Comparison of ENCODE assay signal across 11 cellular contexts in genomic region chr7:8277394-8277982, GRCh38. TPM values are rescaled to one million over a fixed set of nuclear protein-coding genes. Genes with fewer than 3 reads are reported as not detected.
DNase-seq lines count a peak whose midpoint lies in the region; ATAC-seq and TF ChIP-seq lines count a peak whose summit lies in the region.
"Had no signal": no experiment of that assay in that cellular context is flagged by ENCODE, and none has a peak within 500 bp of the region (broad histone marks: within the 10 kb centered on the region; RNA-seq: fewer than 3 reads in every experiment).

No MANE protein-coding gene starts in this region.

- H3K36me3 ChIP-seq in Panc1 (ENCODE audit: control insufficient read depth, insufficient read depth, low read length) = no peaks in the 10 kb centered on the region

- CTCF ChIA-PET in HEK293T (lab: Yijun Ruan, JAX) = interaction anchor here (1.0 kb wide), 1 partner anchor 9 kb away, joined by 4 read pairs; no protein-coding TSS in a partner anchor
- CTCF ChIA-PET in Panc1 (lab: Charles Lee) = interaction anchor here (1.0 kb wide), 1 partner anchor 19 kb away, joined by 5 read pairs; no protein-coding TSS in a partner anchor

- peak; percentile 71 for TF ChIP-seq CTCF in Panc1 (IDR thresholded peaks at IDR 0.05)

- intact Hi-C loops in Panc1 (cut with micrococcal nuclease; ENCODE audit: unreplicated experiment) = loop anchor here (10.0 kb wide), 1 partner anchor 87 kb away; no protein-coding TSS in a partner anchor

- no peak overlapping the region for H3K4me3 Mint-ChIP-seq in activated T-helper 17 cell treated with anti-CD3 and anti-CD28 coated beads, Interleukin-2, amount 50 U/mL, for 72 hours
- H3K4me3 Mint-ChIP-seq in activated naive CD8-positive, alpha-beta T cell treated with anti-CD3 and anti-CD28 coated beads, Interleukin-2, amount 50 U/mL, for 24 hours = no peak overlapping the region
- H3K4me3 Mint-ChIP-seq: brain; natural killer cell treated with Interleukin-12 subunit alpha and Interleukin-12 subunit beta and Interleukin-15 and Interleukin-18, amount 100 ng/mL, for 72 hours had no signal

- peak; percentile 74 for ATAC-seq in Panc1
- no peak for ATAC-seq in activated T-helper 17 cell treated with anti-CD3 and anti-CD28 coated beads, Interleukin-2, amount 50 U/mL, for 72 hours (replicated peaks)
- ATAC-seq in activated naive CD8-positive, alpha-beta T cell treated with anti-CD3 and anti-CD28 coated beads, Interleukin-2, amount 50 U/mL, for 24 hours = no peak
- ATAC-seq: natural killer cell treated with Interleukin-12 subunit alpha and Interleukin-12 subunit beta and Interleukin-15 and Interleukin-18, amount 100 ng/mL, for 72 hours had no signal

- POLR2A ChIA-PET in HEK293T (lab: Yijun Ruan, JAX) (interaction anchor here (1.0 kb wide), 1 partner anchor 16 kb away, joined by 3 read pairs; the partner anchor contains the start of gene ICA1), Panc1 (lab: Charles Lee) (interaction anchor here (0.7 kb wide), 1 partner anchor 111 kb away, joined by 6 read pairs; no protein-coding TSS in a partner anchor)

- H3K36me3 Mint-ChIP-seq in activated T-helper 17 cell treated with anti-CD3 and anti-CD28 coated beads, Interleukin-2, amount 50 U/mL, for 72 hours (ENCODE audit: low read depth) = no peaks in the 10 kb centered on the region
- H3K36me3 Mint-ChIP-seq in activated naive CD8-positive, alpha-beta T cell treated with anti-CD3 and anti-CD28 coated beads, Interleukin-2, amount 50 U/mL, for 24 hours (ENCODE audit: low read depth) = no peaks in the 10 kb centered on the region
- H3K36me3 Mint-ChIP-seq: brain; natural killer cell treated with Interleukin-12 subunit alpha and Interleukin-12 subunit beta and Interleukin-15 and Interleukin-18, amount 100 ng/mL, for 72 hours had no signal

- H3K27ac ChIP-seq in Panc1 (ENCODE audit: low read length) = no peak overlapping the region

- H3K27me3 ChIP-seq in Panc1 (ENCODE audit: control insufficient read depth, insufficient read depth, low read length) = peaks cover 19% of the 10 kb centered on the region

- no peaks in the 10 kb centered on the region for H3K4me1 Mint-ChIP-seq in activated T-helper 17 cell treated with anti-CD3 and anti-CD28 coated beads, Interleukin-2, amount 50 U/mL, for 72 hours
- H3K4me1 Mint-ChIP-seq in activated naive CD8-positive, alpha-beta T cell treated with anti-CD3 and anti-CD28 coated beads, Interleukin-2, amount 50 U/mL, for 24 hours = no peaks in the 10 kb centered on the region
- H3K4me1 Mint-ChIP-seq: brain had no signal

- H3K9me3 ChIP-seq in Panc1 (ENCODE audit: control insufficient read depth, insufficient read depth, low read depth, low read length) = no peaks in the 10 kb centered on the region

- no peak overlapping the region for H3K4me3 ChIP-seq in Panc1 (ENCODE audit: low read depth in 2 of 2, low read length in 2 of 2)

- H3K4me1 ChIP-seq in Panc1 (ENCODE audit: control insufficient read depth, insufficient read depth, low read length) = no peaks in the 10 kb centered on the region

- no TSS peak for BruUV-seq in Panc1 (replicated peaks; lab: Mats Ljungman, UMichigan)

- H3K9me3 Mint-ChIP-seq in activated T-helper 17 cell treated with anti-CD3 and anti-CD28 coated beads, Interleukin-2, amount 50 U/mL, for 72 hours = no peaks in the 10 kb centered on the region
- H3K9me3 Mint-ChIP-seq in activated naive CD8-positive, alpha-beta T cell treated with anti-CD3 and anti-CD28 coated beads, Interleukin-2, amount 50 U/mL, for 24 hours = no peaks in the 10 kb centered on the region
- H3K9me3 Mint-ChIP-seq: natural killer cell treated with Interleukin-12 subunit alpha and Interleukin-12 subunit beta and Interleukin-15 and Interleukin-18, amount 100 ng/mL, for 72 hours had no signal

- H3K27me3 Mint-ChIP-seq in activated T-helper 17 cell treated with anti-CD3 and anti-CD28 coated beads, Interleukin-2, amount 50 U/mL, for 72 hours = peaks cover 6% of the 10 kb centered on the region
- H3K27me3 Mint-ChIP-seq in activated naive CD8-positive, alpha-beta T cell treated with anti-CD3 and anti-CD28 coated beads, Interleukin-2, amount 50 U/mL, for 24 hours = peaks cover 3% of the 10 kb centered on the region

- DNase-seq in D341Med (ENCODE audit: low spot score) (peak; percentile 53), HEK293T (ENCODE audit: extremely low spot score) (peak; percentile 48), Panc1 (ENCODE audit: low read depth, low spot score) (peak; percentile 24), iPS-NIHi7 (ENCODE audit: extremely low spot score) (peak; percentile 74), hypothalamus (lab: John Stamatoyannopoulos, UW) (no peak), activated gamma-delta T cell treated with Interleukin-2 at 50 U/mL for 16 hours (no peak)
- DNase-seq in activated naive CD8-positive, alpha-beta T cell treated with anti-CD3 and anti-CD28 coated beads, Interleukin-2, amount 50 U/mL, for 24 hours = no peak
- DNase-seq: stimulated activated CD4-positive, alpha-beta T cell treated with anti-CD3 and anti-CD28 coated beads, Interleukin-4, amount 100 ng/mL, for 1 hour had no signal

- no peak overlapping the region for H3K27ac Mint-ChIP-seq in activated T-helper 17 cell treated with anti-CD3 and anti-CD28 coated beads, Interleukin-2, amount 50 U/mL, for 72 hours
- H3K27ac Mint-ChIP-seq in activated naive CD8-positive, alpha-beta T cell treated with anti-CD3 and anti-CD28 coated beads, Interleukin-2, amount 50 U/mL, for 24 hours = no peak overlapping the region
- H3K27ac Mint-ChIP-seq: brain; natural killer cell treated with Interleukin-12 subunit alpha and Interleukin-12 subunit beta and Interleukin-15 and Interleukin-18, amount 100 ng/mL, for 72 hours had no signal

- in situ Hi-C loops in Panc1 (cut with HindIII; ENCODE audit: low pct_unique_long_range_greater_than_20kb, low sequenced_read_pairs) = no loop called here

TF ChIP-seq in HEK293T, 16 proteins besides CTCF, POLR2A, EP300 and RAD21:
- TF ChIP-seq FOXK2 (IDR thresholded peaks at IDR 0.05) (no peak), BHLHE40 (IDR thresholded peaks at IDR 0.05; ENCODE audit: borderline replicate concordance) (no peak), ZNF384 (IDR thresholded peaks at IDR 0.05) (no peak), L3MBTL2 (conservative IDR thresholded peaks at IDR 0.05) (no peak), FOXM1 (IDR thresholded peaks at IDR 0.05; ENCODE audit: borderline replicate concordance) (no peak), SUZ12 (IDR thresholded peaks at IDR 0.05) (no peak), TARDBP (IDR thresholded peaks at IDR 0.05) (no peak), SP1 (IDR thresholded peaks at IDR 0.05) (no peak), ARNT (IDR thresholded peaks at IDR 0.05) (no peak), PKNOX1 (IDR thresholded peaks at IDR 0.05) (no peak), NFRKB (IDR thresholded peaks at IDR 0.05) (no peak), CTBP1 (IDR thresholded peaks at IDR 0.05; ENCODE audit: borderline replicate concordance) (no peak), LEF1 (IDR thresholded peaks at IDR 0.05; ENCODE audit: borderline replicate concordance) (no peak)

RNA-seq across cellular contexts. Expression of gene ICA1, which starts 15.5 kb away (rescaled TPM):
- total RNA-seq in Panc1 (2021; ENCODE audit: unreplicated experiment) = 1.1 TPM
- 1.0 TPM for polyA plus RNA-seq in Panc1 (2012; ENCODE audit: insufficient read length)
- 1 to 10 TPM; 1.4 to 9.7 TPM for total RNA-seq in activated T-helper 17 cell treated with anti-CD3 and anti-CD28 coated beads, Interleukin-2, amount 50 U/mL, for 72 hours

Comparison
In these comparisons a context has a peak if more than half of its experiments do, and no peak if none do; other contexts are left out.
1. DNase-seq: peak in D341Med (single experiment), HEK293T (single experiment), Panc1 (single experiment) and iPS-NIHi7 (single experiment); none in hypothalamus (0 of 51), activated naive CD8-positive, alpha-beta T cell treated with anti-CD3 and anti-CD28 coated beads, Interleukin-2, amount 50 U/mL, for 24 hours (single experiment) and activated gamma-delta T cell treated with Interleukin-2 at 50 U/mL for 16 hours (single experiment).